Comparison of ENCODE assay signal across 29 cellular contexts in the genomic region with DNA sequence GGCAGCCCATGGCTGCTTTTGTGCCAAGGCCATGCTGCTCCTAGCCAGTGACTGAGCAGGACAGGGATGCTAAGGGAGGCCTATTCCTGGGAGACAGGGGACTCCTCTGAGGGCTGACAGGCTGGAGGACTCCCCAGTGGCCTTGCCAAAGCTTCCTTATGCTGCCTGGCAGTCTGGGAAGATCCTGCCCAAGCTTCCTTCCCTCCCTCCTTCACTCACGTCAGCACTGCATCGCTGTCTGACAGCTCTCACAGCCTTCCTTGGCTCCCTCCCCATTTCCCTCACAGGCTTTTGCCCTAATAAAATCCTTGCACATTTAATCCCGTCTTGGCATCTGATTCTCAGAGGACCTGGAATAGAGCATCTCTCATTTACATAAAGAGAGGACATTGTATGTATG. TPM values are rescaled to one million over a fixed set of nuclear protein-coding genes. Genes with fewer than 3 reads are reported as not detected.
A peak's percentile ranks its signal among the peaks of the same experiment; 100 is the strongest.
DNase-seq lines count a peak whose midpoint lies in the region; ATAC-seq and TF ChIP-seq lines count a peak whose summit lies in the region.
"Had no signal": no experiment of that assay in that cellular context is flagged by ENCODE, and none has a peak within 500 bp of the region (broad histone marks: within the 10 kb centered on the region; RNA-seq: fewer than 3 reads in every experiment).

No MANE protein-coding gene starts in this region.

- no peak overlapping the region for H2BK5ac ChIP-seq in neuronal stem cell (ENCODE audit: low read length)

- ATAC-seq in GM18502 (IDR thresholded peaks at IDR 0.05; ENCODE audit: poor library complexity, unreplicated experiment), result no peak
- no peak for ATAC-seq in stimulated activated naive B cell treated with anti-CD40 and anti-IgM and Interleukin-4, amounts not matched to agents 10 μg/mL and 1 μg/mL and 100 μg/mL, for 72 hours (replicated peaks)
- ATAC-seq: K562, Right ventricle myocardium inferior, SK-N-SH treated with all-trans-retinoic acid at 6 μM for 48 hours had no signal

- H3K4me1 ChIP-seq in neuronal stem cell (ENCODE audit: control insufficient read depth in 2 of 2, insufficient read depth in 1 of 2, low read depth in 1 of 2, low read length in 2 of 2) (peaks cover 3 to 10% of the 10 kb centered on the region in 2 donors), spleen (no peaks in the 10 kb centered on the region), neural progenitor cell (peaks cover 8% of the 10 kb centered on the region)
- H3K4me1 ChIP-seq: SJCRH30 had no signal

- H3K79me2 ChIP-seq in neural progenitor cell (ENCODE audit: low read depth), result no peaks in the 10 kb centered on the region

- no peak overlapping the region for H2BK12ac ChIP-seq in neuronal stem cell (ENCODE audit: low read length)

- no peak overlapping the region for H2BK15ac ChIP-seq in neuronal stem cell (ENCODE audit: low read length)

- H3K4me3 ChIP-seq in neuronal stem cell (ENCODE audit: low read length in 2 of 2) (no peak overlapping the region), spleen (no peak overlapping the region), neural progenitor cell (no peak overlapping the region)
- H3K4me3 ChIP-seq: K562, PC-9, SJCRH30 had no signal

- no peaks in the 10 kb centered on the region for H3F3A ChIP-seq in neural progenitor cell (ENCODE audit: low read depth)

- H2AK5ac ChIP-seq in neuronal stem cell (ENCODE audit: low read depth, low read length), result no peak overlapping the region

- no peak for TF ChIP-seq POLR2A in spleen (IDR thresholded peaks at IDR 0.05)

- H4K91ac ChIP-seq in neuronal stem cell (ENCODE audit: low read depth, low read length, poor library complexity), result no peak overlapping the region

- H2BK120ac ChIP-seq in neuronal stem cell (ENCODE audit: low read depth, low read length), result no peak overlapping the region

- H3K36me3 Mint-ChIP-seq in neural progenitor cell, result no peaks in the 10 kb centered on the region
- no peaks in the 10 kb centered on the region for H3K36me3 Mint-ChIP-seq in stimulated activated naive B cell treated with anti-CD40 and anti-IgM and Interleukin-4, amounts not matched to agents 10 μg/mL and 1 μg/mL and 100 μg/mL, for 72 hours
- H3K36me3 Mint-ChIP-seq: CD14-positive monocyte had no signal

- H3K9ac ChIP-seq in neuronal stem cell (ENCODE audit: low read depth, low read length, poor library complexity), result no peak overlapping the region
- H3K9ac ChIP-seq in neural progenitor cell, result no peak overlapping the region

- H3K27ac ChIP-seq in neuronal stem cell (replicated peaks; ENCODE audit: low read length), result no peak overlapping the region
- no peak overlapping the region for H3K27ac ChIP-seq in spleen
- no peak overlapping the region for H3K27ac ChIP-seq in neural progenitor cell
- H3K27ac ChIP-seq: PC-9, SJCRH30 had no signal

- no peaks in the 10 kb centered on the region for H3K9me3 Mint-ChIP-seq in neural progenitor cell
- no peaks in the 10 kb centered on the region for H3K9me3 Mint-ChIP-seq in stimulated activated naive B cell treated with anti-CD40 and anti-IgM and Interleukin-4, amounts not matched to agents 10 μg/mL and 1 μg/mL and 100 μg/mL, for 72 hours

- H3K4me3 Mint-ChIP-seq in neural progenitor cell, result no peak overlapping the region
- H3K4me3 Mint-ChIP-seq in stimulated activated naive B cell treated with anti-CD40 and anti-IgM and Interleukin-4, amounts not matched to agents 10 μg/mL and 1 μg/mL and 100 μg/mL, for 72 hours, result no peak overlapping the region
- H3K4me3 Mint-ChIP-seq: B cell, CD14-positive monocyte had no signal

- H4K20me1 ChIP-seq in neural progenitor cell (ENCODE audit: low read depth), result no peaks in the 10 kb centered on the region

- H2AFZ ChIP-seq in neuronal stem cell (ENCODE audit: low read length) (no peak overlapping the region), neural progenitor cell (replicated peaks) (no peak overlapping the region)
- H2AFZ ChIP-seq: PC-9 had no signal

- no peaks in the 10 kb centered on the region for H3K9me3 ChIP-seq in neuronal stem cell (replicated peaks in 1 of 2; ENCODE audit: control insufficient read depth in 2 of 2, insufficient read depth in 1 of 2, low read depth in 1 of 2, low read length in 2 of 2)
- no peaks in the 10 kb centered on the region for H3K9me3 ChIP-seq in spleen
- no peaks in the 10 kb centered on the region for H3K9me3 ChIP-seq in neural progenitor cell (ENCODE audit: low read depth)
- H3K9me3 ChIP-seq: SJCRH30 had no signal

- TF ChIP-seq CTCF in spleen (IDR thresholded peaks at IDR 0.05 in 8 of 11, conservative IDR thresholded peaks at IDR 0.05 in 3 of 11) (no peak), neural progenitor cell (IDR thresholded peaks at IDR 0.05) (no peak)

- H3K27me3 ChIP-seq in neuronal stem cell (ENCODE audit: control insufficient read depth in 3 of 3, insufficient read depth in 3 of 3, low read depth in 1 of 3, low read length in 3 of 3) (peaks cover 0 to 4% (median 0%) of the 10 kb centered on the region in 3 experiments), spleen (replicated peaks in 1 of 7) (peaks cover 0 to 29% (median 0%) of the 10 kb centered on the region in 7 donors), neural progenitor cell (no peaks in the 10 kb centered on the region)
- H3K27me3 ChIP-seq: SJCRH30 had no signal

- no peak overlapping the region for H3K4me2 ChIP-seq in neuronal stem cell (ENCODE audit: insufficient read depth, low read length, poor library complexity, severe bottlenecking)
- H3K4me2 ChIP-seq in neural progenitor cell, result no peak overlapping the region
- H3K4me2 ChIP-seq: PC-9 had no signal

- DNase-seq in G401 (ENCODE audit: low spot score) (peak; percentile 77), cerebellar cortex (ENCODE audit: low spot score) (peak; percentile 67), neuronal stem cell (ENCODE audit: low spot score) (no peak), spleen (peak; percentile 33), neural progenitor cell (ENCODE audit: low spot score) (no peak), germinal center (ENCODE audit: low spot score) (no peak)
- no peak for DNase-seq in stimulated activated naive B cell treated with anti-CD40 and anti-IgM and Interleukin-4, amounts not matched to agents 10 μg/mL and 1 μg/mL and 100 μg/mL, for 72 hours
- DNase-seq: Calu3, DMS153, DND-41, H7, Kasumi-1, MV-4-11, NCI-H1105, NCI-H1436 treated with DMSO at 0.1 percent for 48 hours, NCI-H1930, NCI-H2107, NCI-H524 treated with DMSO at 0.1 percent for 48 hours, NCI-H774, SJCRH30 had no signal

- H3K23ac ChIP-seq in neuronal stem cell (ENCODE audit: low read depth, low read length, poor library complexity), result no peak overlapping the region

- in situ Hi-C loops in G401 (cut with HindIII; ENCODE audit: low sequenced_read_pairs), result no loop called here

- intact Hi-C loops in spleen (cut with DNase I; ENCODE audit: low total_unique reads), result no loop called here

- no peak overlapping the region for H3K14ac ChIP-seq in neuronal stem cell (ENCODE audit: low read length)

- no peak overlapping the region for H3K27ac Mint-ChIP-seq in neural progenitor cell
- no peak overlapping the region for H3K27ac Mint-ChIP-seq in stimulated activated naive B cell treated with anti-CD40 and anti-IgM and Interleukin-4, amounts not matched to agents 10 μg/mL and 1 μg/mL and 100 μg/mL, for 72 hours
- H3K27ac Mint-ChIP-seq: B cell, CD14-positive monocyte had no signal

- peak overlapping the region; percentile 46 for H3K18ac ChIP-seq in neuronal stem cell (ENCODE audit: low read length)

- no peaks in the 10 kb centered on the region for H3K79me1 ChIP-seq in neuronal stem cell (ENCODE audit: low read depth, low read length)

- WGBS in neuronal stem cell (ENCODE audit: extremely low coverage in 2 of 2, insufficient read length in 2 of 2, insufficient replicate concordance in 1 of 2), 2 donors, result no CpG with 5 or more reads among the region's 3 CpGs
- 55 to 80% (median 69%) methylated on average over 3 of the region's 3 CpGs for WGBS in spleen, 5 donors

- H3K36me3 ChIP-seq in neuronal stem cell (replicated peaks in 1 of 2; ENCODE audit: control insufficient read depth in 2 of 2, insufficient read depth in 2 of 2, low read length in 2 of 2), result no peaks in the 10 kb centered on the region
- H3K36me3 ChIP-seq in spleen, result no peaks in the 10 kb centered on the region
- no peaks in the 10 kb centered on the region for H3K36me3 ChIP-seq in neural progenitor cell
- H3K36me3 ChIP-seq: SJCRH30 had no signal

- no peak overlapping the region for H3K4ac ChIP-seq in neuronal stem cell (ENCODE audit: low read length)

- peaks cover 4% of the 10 kb centered on the region for H3K27me3 Mint-ChIP-seq in neural progenitor cell (ENCODE audit: insufficient read depth, low read depth)
- H3K27me3 Mint-ChIP-seq in stimulated activated naive B cell treated with anti-CD40 and anti-IgM and Interleukin-4, amounts not matched to agents 10 μg/mL and 1 μg/mL and 100 μg/mL, for 72 hours, result peaks cover 24 to 25% of the 10 kb centered on the region in 2 donors

- peaks cover 14% of the 10 kb centered on the region for H3K4me1 Mint-ChIP-seq in neural progenitor cell
- no peaks in the 10 kb centered on the region for H3K4me1 Mint-ChIP-seq in stimulated activated naive B cell treated with anti-CD40 and anti-IgM and Interleukin-4, amounts not matched to agents 10 μg/mL and 1 μg/mL and 100 μg/mL, for 72 hours
- H3K4me1 Mint-ChIP-seq: B cell, CD14-positive monocyte had no signal

- H4K8ac ChIP-seq in neuronal stem cell (ENCODE audit: low read depth, low read length), result no peak overlapping the region

RNA-seq across cellular contexts. Expression of gene HTR3A, which starts 26.5 kb away (rescaled TPM):
- total RNA-seq in G401 (2014; rRNA removed; shearing (Covaris generic)), result not detected in 2 replicates
- polyA plus RNA-seq in neuronal stem cell (2013, experiment 1 of 2), result 0.21 TPM
- 0.18 TPM for polyA plus RNA-seq in neuronal stem cell (2013, experiment 2 of 2)
- total RNA-seq in spleen (1 to 10 TPM in 1 of 7 donors, under 1 TPM in 5, not detected in 1; 0.44 to 1.3 (median 0.60) TPM), neural progenitor cell (ENCODE audit: low replicate concordance) (0.19 TPM in 1 of 2 replicates, not detected in the other)
- 1 to 10 TPM in 1 of 3 donors, under 1 TPM in 2; 0.38 to 2.9 (median 0.57) TPM for polyA plus RNA-seq in spleen
- total RNA-seq: Calu3, K562, MCF 10A, PC-9, Right ventricle myocardium inferior, RPMI7951, SJCRH30 had no signal
- polyA plus RNA-seq: CD14-positive monocyte, K562 had no signal

RNA-seq across cellular contexts. Expression of gene ZBTB16, which starts 58.1 kb away (rescaled TPM):
- total RNA-seq in G401 (2014; rRNA removed; shearing (Covaris generic)), result not detected in 2 replicates
- polyA plus RNA-seq in neuronal stem cell (2013, experiment 1 of 2), result 18.2 TPM
- polyA plus RNA-seq in neuronal stem cell (2013, experiment 2 of 2), result 19.2 TPM
- total RNA-seq in spleen (10 to 100 TPM in 6 of 7 donors, 1 to 10 TPM in 1; 8.4 to 85.6 (median 81.9) TPM), neural progenitor cell (ENCODE audit: low replicate concordance) (17.7 and 29.7 TPM in 2 replicates)
- 1 to 10 TPM; 1.5 to 9.2 (median 2.8) TPM for polyA plus RNA-seq in spleen
- total RNA-seq: Calu3, H7, RPMI7951, SJCRH30 had no signal

Comparison
In these comparisons a context has a peak if more than half of its experiments do, and no peak if none do; other contexts are left out.
1. DNase-seq: peak in G401 (single experiment), cerebellar cortex (single experiment) and spleen (single experiment); none in neuronal stem cell (single experiment), neural progenitor cell (single experiment), stimulated activated naive B cell treated with anti-CD40 and anti-IgM and Interleukin-4, amounts not matched to agents 10 μg/mL and 1 μg/mL and 100 μg/mL, for 72 hours (single experiment) and germinal center (single experiment).